1 cellular context compared by ENCODE assay signal in the genomic region with DNA sequence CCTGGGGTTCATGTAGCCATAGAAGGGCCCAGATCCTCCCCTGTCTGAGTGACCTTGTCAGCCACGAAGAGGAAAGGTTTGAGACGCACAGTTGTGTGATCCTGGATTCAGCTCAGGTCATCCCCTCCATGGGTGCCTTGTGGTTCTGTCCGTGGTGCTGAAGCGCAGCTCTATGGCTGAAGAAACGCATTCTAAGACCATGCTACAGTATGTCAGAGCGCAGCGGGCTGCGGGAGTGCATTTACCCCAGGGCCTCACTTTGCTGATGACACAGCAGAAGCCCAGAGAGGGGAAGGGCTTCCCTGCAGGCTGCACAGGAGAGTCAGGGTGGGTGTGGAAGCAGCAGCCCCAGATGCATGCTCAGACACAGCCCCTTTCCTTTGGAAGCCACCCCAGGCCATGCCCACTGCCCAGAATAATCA.
A peak's percentile ranks its signal among the peaks of the same experiment; 100 is the strongest.
TF ChIP-seq lines count a peak whose summit lies in the region.

No MANE protein-coding gene starts in this region.

TF ChIP-seq in K562, 482 proteins besides CTCF, POLR2A, EP300 and RAD21 (continued from another document and continues in another):
- TF ChIP-seq ZNF518B (CRISPR knock-in tag; IDR thresholded peaks at IDR 0.05) (no peak), NR4A1 (CRISPR knock-in tag; IDR thresholded peaks at IDR 0.05) (no peak), NR4A1 (tag; IDR thresholded peaks at IDR 0.05) (peak; percentile 84), YY1 (IDR thresholded peaks at IDR 0.05; ENCODE audit: borderline replicate concordance in 1 of 3, control insufficient read depth in 1 of 3, extremely low read depth in 1 of 3, insufficient read depth in 3 of 3, insufficient read length in 1 of 3, insufficient replicate concordance in 2 of 3, low read depth in 1 of 3, low read length in 2 of 3) (peak in 1 of 3 experiments; percentile 51), AFF1 (IDR thresholded peaks at IDR 0.05; ENCODE audit: low read depth in 1 of 2, partially characterized antibody in 2 of 2) (peak in 1 of 2 experiments; percentile 89), NR1H2 (CRISPR knock-in tag; IDR thresholded peaks at IDR 0.05) (no peak), IRF9 (tag; IDR thresholded peaks at IDR 0.05) (no peak), EZH2 (IDR thresholded peaks at IDR 0.05; ENCODE audit: borderline replicate concordance, low read depth, low read length) (no peak), PBX2 (CRISPR knock-in tag; IDR thresholded peaks at IDR 0.05; ENCODE audit: low read depth) (no peak), PBX2 (tag; conservative IDR thresholded peaks at IDR 0.05; ENCODE audit: low read depth) (no peak), MITF (IDR thresholded peaks at IDR 0.05) (no peak), RBM15 (IDR thresholded peaks at IDR 0.05; ENCODE audit: insufficient read depth, low read length) (no peak), TEAD1 (CRISPR knock-in tag; IDR thresholded peaks at IDR 0.05) (peak in 1 of 2 experiments; percentile 57; a peak in 1 of 4 replicates), ID3 (CRISPR knock-in tag; IDR thresholded peaks at IDR 0.05) (no peak), ID3 (tag; IDR thresholded peaks at IDR 0.05) (no peak), CBFB (CRISPR knock-in tag; IDR thresholded peaks at IDR 0.05) (0 out of 2 replicates have a peak, but pooled peaks have one; percentile 30), ZNF584 (CRISPR knock-in tag; IDR thresholded peaks at IDR 0.05; ENCODE audit: low read depth) (0 out of 2 replicates have a peak, but pooled peaks have one; percentile 59), NCOA1 (IDR thresholded peaks at IDR 0.05; ENCODE audit: low read depth) (peak; percentile 57; the same call in 1 of the 2 replicates), HMG20A (CRISPR knock-in tag; conservative IDR thresholded peaks at IDR 0.05) (no peak), ZNF766 (CRISPR knock-in tag; conservative IDR thresholded peaks at IDR 0.05) (peak; percentile 81), MIER1 (IDR thresholded peaks at IDR 0.05; ENCODE audit: low read depth) (peak; percentile 99), DMBX1 (CRISPR knock-in tag; IDR thresholded peaks at IDR 0.05; ENCODE audit: borderline replicate concordance) (peak; percentile 88; the same call in 1 of the 2 replicates), MCM7 (IDR thresholded peaks at IDR 0.05) (no peak), ZNF507 (tag; conservative IDR thresholded peaks at IDR 0.05) (no peak), HNRNPLL (IDR thresholded peaks at IDR 0.05; ENCODE audit: low read depth, low read length, poor library complexity, severe bottlenecking) (peak; percentile 28), RNF2 (IDR thresholded peaks at IDR 0.05) (no peak), ZNF785 (CRISPR knock-in tag; IDR thresholded peaks at IDR 0.05) (no peak), STAG1 (CRISPR knock-in tag; IDR thresholded peaks at IDR 0.05; ENCODE audit: borderline replicate concordance) (no peak; the same call in 1 of the 2 replicates)
- TF ChIP-seq, protein P1, sequence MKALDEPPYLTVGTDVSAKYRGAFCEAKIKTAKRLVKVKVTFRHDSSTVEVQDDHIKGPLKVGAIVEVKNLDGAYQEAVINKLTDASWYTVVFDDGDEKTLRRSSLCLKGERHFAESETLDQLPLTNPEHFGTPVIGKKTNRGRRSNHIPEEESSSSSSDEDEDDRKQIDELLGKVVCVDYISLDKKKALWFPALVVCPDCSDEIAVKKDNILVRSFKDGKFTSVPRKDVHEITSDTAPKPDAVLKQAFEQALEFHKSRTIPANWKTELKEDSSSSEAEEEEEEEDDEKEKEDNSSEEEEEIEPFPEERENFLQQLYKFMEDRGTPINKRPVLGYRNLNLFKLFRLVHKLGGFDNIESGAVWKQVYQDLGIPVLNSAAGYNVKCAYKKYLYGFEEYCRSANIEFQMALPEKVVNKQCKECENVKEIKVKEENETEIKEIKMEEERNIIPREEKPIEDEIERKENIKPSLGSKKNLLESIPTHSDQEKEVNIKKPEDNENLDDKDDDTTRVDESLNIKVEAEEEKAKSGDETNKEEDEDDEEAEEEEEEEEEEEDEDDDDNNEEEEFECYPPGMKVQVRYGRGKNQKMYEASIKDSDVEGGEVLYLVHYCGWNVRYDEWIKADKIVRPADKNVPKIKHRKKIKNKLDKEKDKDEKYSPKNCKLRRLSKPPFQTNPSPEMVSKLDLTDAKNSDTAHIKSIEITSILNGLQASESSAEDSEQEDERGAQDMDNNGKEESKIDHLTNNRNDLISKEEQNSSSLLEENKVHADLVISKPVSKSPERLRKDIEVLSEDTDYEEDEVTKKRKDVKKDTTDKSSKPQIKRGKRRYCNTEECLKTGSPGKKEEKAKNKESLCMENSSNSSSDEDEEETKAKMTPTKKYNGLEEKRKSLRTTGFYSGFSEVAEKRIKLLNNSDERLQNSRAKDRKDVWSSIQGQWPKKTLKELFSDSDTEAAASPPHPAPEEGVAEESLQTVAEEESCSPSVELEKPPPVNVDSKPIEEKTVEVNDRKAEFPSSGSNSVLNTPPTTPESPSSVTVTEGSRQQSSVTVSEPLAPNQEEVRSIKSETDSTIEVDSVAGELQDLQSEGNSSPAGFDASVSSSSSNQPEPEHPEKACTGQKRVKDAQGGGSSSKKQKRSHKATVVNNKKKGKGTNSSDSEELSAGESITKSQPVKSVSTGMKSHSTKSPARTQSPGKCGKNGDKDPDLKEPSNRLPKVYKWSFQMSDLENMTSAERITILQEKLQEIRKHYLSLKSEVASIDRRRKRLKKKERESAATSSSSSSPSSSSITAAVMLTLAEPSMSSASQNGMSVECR (CRISPR knock-in tag; IDR thresholded peaks at IDR 0.05): peak; percentile 56; the same call in 1 of the 2 replicates
- TF ChIP-seq, protein P2, sequence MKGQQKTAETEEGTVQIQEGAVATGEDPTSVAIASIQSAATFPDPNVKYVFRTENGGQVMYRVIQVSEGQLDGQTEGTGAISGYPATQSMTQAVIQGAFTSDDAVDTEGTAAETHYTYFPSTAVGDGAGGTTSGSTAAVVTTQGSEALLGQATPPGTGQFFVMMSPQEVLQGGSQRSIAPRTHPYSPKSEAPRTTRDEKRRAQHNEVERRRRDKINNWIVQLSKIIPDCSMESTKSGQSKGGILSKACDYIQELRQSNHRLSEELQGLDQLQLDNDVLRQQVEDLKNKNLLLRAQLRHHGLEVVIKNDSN (CRISPR knock-in tag; IDR thresholded peaks at IDR 0.05): no peak
- TF ChIP-seq, protein P3, sequence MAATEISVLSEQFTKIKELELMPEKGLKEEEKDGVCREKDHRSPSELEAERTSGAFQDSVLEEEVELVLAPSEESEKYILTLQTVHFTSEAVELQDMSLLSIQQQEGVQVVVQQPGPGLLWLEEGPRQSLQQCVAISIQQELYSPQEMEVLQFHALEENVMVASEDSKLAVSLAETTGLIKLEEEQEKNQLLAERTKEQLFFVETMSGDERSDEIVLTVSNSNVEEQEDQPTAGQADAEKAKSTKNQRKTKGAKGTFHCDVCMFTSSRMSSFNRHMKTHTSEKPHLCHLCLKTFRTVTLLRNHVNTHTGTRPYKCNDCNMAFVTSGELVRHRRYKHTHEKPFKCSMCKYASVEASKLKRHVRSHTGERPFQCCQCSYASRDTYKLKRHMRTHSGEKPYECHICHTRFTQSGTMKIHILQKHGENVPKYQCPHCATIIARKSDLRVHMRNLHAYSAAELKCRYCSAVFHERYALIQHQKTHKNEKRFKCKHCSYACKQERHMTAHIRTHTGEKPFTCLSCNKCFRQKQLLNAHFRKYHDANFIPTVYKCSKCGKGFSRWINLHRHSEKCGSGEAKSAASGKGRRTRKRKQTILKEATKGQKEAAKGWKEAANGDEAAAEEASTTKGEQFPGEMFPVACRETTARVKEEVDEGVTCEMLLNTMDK (IDR thresholded peaks at IDR 0.05; ENCODE audit: borderline replicate concordance, insufficient read depth, low read depth, low read length, poor library complexity, severe bottlenecking): no peak
